In the genomic region with DNA sequence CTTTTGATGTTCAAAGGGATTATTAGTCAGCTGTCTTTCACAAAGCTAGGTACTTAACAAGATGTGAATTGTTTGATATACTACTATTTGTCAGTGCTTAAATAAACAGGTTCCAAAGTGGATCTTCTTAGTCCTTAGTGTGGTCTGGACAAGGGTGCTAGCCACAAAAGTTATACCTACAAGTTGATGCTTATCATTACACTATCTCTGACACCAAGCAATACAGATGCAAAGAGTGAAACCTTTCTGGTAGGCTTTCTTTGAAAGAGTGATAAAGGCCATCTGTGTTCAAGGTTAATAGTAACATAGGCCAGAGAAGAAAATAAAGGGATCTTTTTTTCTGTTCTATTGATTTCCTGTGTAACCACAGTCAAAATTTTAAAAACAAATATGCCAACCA, we compare ENCODE assay signal across 36 cellular contexts. TPM values are rescaled to one million over a fixed set of nuclear protein-coding genes. Genes with fewer than 3 reads are reported as not detected.
DNase-seq lines count a peak whose midpoint lies in the region; ATAC-seq and FAIRE-seq lines count a peak whose summit lies in the region.
"Had no signal": no experiment of that assay in that cellular context is flagged by ENCODE, and none has a peak within 500 bp of the region (broad histone marks: within the 10 kb centered on the region; RNA-seq: fewer than 3 reads in every experiment).

No MANE protein-coding gene starts in this region.

- CTCF ChIA-PET in naive thymus-derived CD4-positive, alpha-beta T cell (lab: Charles Lee): no interaction called here

- no peak for DNase-seq in activated CD4-positive, alpha-beta T cell treated with anti-CD3 and anti-CD28 coated beads, Interleukin-2, amount 10 ng/mL, durations not matched to agents 24 days and 14 days
- no peak for DNase-seq in activated CD4-positive, alpha-beta T cell treated with anti-CD3 and anti-CD28 coated beads for 1 hour
- DNase-seq in activated T-helper 1 cell treated with anti-CD3 and anti-CD28 coated beads, Interleukin-12 subunit alpha, Interleukin-12 subunit beta, Interleukin-2, Interleukin-4 antibody, amounts not matched to agents 30 ng/mL and 10 ng/mL and 1 ng/mL, durations not matched to agents 14 hours and 24 hours and 36 hours (ENCODE audit: low spot score): no peak
- DNase-seq in naive thymus-derived CD4-positive, alpha-beta T cell: no peak
- no peak for DNase-seq in AG20443 (ENCODE audit: low spot score)
- DNase-seq in inferior parietal cortex (ENCODE audit: extremely low spot score): no peak
- DNase-seq: activated CD4-positive, alpha-beta T cell treated with anti-CD3 and anti-CD28 coated beads for 4 hours; activated effector memory CD4-positive, alpha-beta T cell treated with Interleukin-2 at 50 U/mL for 16 hours; adrenal gland; AML-193; body of pancreas; CD4-positive, CD25-positive, alpha-beta regulatory T cell; cerebellar nuclear complex; dermis blood vessel endothelial cell; foreskin fibroblast; head of caudate nucleus; KG1; kidney; left ventricle myocardium superior; MG63; NCI-H1105 treated with DMSO at 0.1 percent for 48 hours; NCI-H1930; NCI-H2227 treated with DMSO at 0.1 percent for 48 hours; NCI-H748 treated with DMSO at 0.1 percent for 48 hours; Right ventricle myocardium superior; small intestine; stimulated activated naive CD4-positive, alpha-beta T cell treated with Interleukin-2 at 50 U/mL for 16 hours had no signal

- no peaks in the 10 kb centered on the region for H3K9me3 ChIP-seq in naive thymus-derived CD4-positive, alpha-beta T cell (ENCODE audit: control insufficient read depth in 2 of 3, low read length in 3 of 3)
- H3K9me3 ChIP-seq: A549, adrenal gland, body of pancreas, esophagus muscularis mucosa, MG63, thoracic aorta had no signal

- H3K4me3 Mint-ChIP-seq in activated CD4-positive, alpha-beta T cell treated with anti-CD3 and anti-CD28 coated beads, Interleukin-2, amount 10 ng/mL, durations not matched to agents 24 days and 14 days: no peak overlapping the region
- no peak overlapping the region for H3K4me3 Mint-ChIP-seq in activated T-helper 1 cell treated with anti-CD3 and anti-CD28 coated beads, Interleukin-12 subunit alpha, Interleukin-12 subunit beta, Interleukin-2, Interleukin-4 antibody, amounts not matched to agents 30 ng/mL and 10 ng/mL and 1 ng/mL, durations not matched to agents 14 hours and 24 hours and 36 hours
- peak overlapping the region in 1 of 10 donors; percentile 39 for H3K4me3 Mint-ChIP-seq in naive thymus-derived CD4-positive, alpha-beta T cell
- H3K4me3 Mint-ChIP-seq: CD4-positive, CD25-positive, alpha-beta regulatory T cell had no signal

- no peaks in the 10 kb centered on the region for H3K9me3 Mint-ChIP-seq in activated CD4-positive, alpha-beta T cell treated with anti-CD3 and anti-CD28 coated beads, Interleukin-2, amount 10 ng/mL, durations not matched to agents 24 days and 14 days
- H3K9me3 Mint-ChIP-seq in activated T-helper 1 cell treated with anti-CD3 and anti-CD28 coated beads, Interleukin-12 subunit alpha, Interleukin-12 subunit beta, Interleukin-2, Interleukin-4 antibody, amounts not matched to agents 30 ng/mL and 10 ng/mL and 1 ng/mL, durations not matched to agents 14 hours and 24 hours and 36 hours: no peaks in the 10 kb centered on the region
- H3K9me3 Mint-ChIP-seq in naive thymus-derived CD4-positive, alpha-beta T cell: peaks cover 0 to 2% (median 0%) of the 10 kb centered on the region in 11 donors
- H3K9me3 Mint-ChIP-seq: CD4-positive, CD25-positive, alpha-beta regulatory T cell had no signal

- H3K27me3 Mint-ChIP-seq in activated CD4-positive, alpha-beta T cell treated with anti-CD3 and anti-CD28 coated beads, Interleukin-2, amount 10 ng/mL, durations not matched to agents 24 days and 14 days: no peaks in the 10 kb centered on the region
- H3K27me3 Mint-ChIP-seq in activated T-helper 1 cell treated with anti-CD3 and anti-CD28 coated beads, Interleukin-12 subunit alpha, Interleukin-12 subunit beta, Interleukin-2, Interleukin-4 antibody, amounts not matched to agents 30 ng/mL and 10 ng/mL and 1 ng/mL, durations not matched to agents 14 hours and 24 hours and 36 hours (ENCODE audit: insufficient read depth): no peaks in the 10 kb centered on the region
- H3K27me3 Mint-ChIP-seq in naive thymus-derived CD4-positive, alpha-beta T cell: no peaks in the 10 kb centered on the region
- H3K27me3 Mint-ChIP-seq: CD4-positive, CD25-positive, alpha-beta regulatory T cell had no signal

- peaks cover 31% of the 10 kb centered on the region for H3K4me1 Mint-ChIP-seq in activated CD4-positive, alpha-beta T cell treated with anti-CD3 and anti-CD28 coated beads, Interleukin-2, amount 10 ng/mL, durations not matched to agents 24 days and 14 days
- peaks cover 44% of the 10 kb centered on the region for H3K4me1 Mint-ChIP-seq in activated T-helper 1 cell treated with anti-CD3 and anti-CD28 coated beads, Interleukin-12 subunit alpha, Interleukin-12 subunit beta, Interleukin-2, Interleukin-4 antibody, amounts not matched to agents 30 ng/mL and 10 ng/mL and 1 ng/mL, durations not matched to agents 14 hours and 24 hours and 36 hours (ENCODE audit: low read depth)
- H3K4me1 Mint-ChIP-seq in naive thymus-derived CD4-positive, alpha-beta T cell: peaks cover 0 to 29% (median 0%) of the 10 kb centered on the region in 7 donors

- peak overlapping the region; percentile 14 for H3K27ac Mint-ChIP-seq in activated CD4-positive, alpha-beta T cell treated with anti-CD3 and anti-CD28 coated beads, Interleukin-2, amount 10 ng/mL, durations not matched to agents 24 days and 14 days
- H3K27ac Mint-ChIP-seq in activated T-helper 1 cell treated with anti-CD3 and anti-CD28 coated beads, Interleukin-12 subunit alpha, Interleukin-12 subunit beta, Interleukin-2, Interleukin-4 antibody, amounts not matched to agents 30 ng/mL and 10 ng/mL and 1 ng/mL, durations not matched to agents 14 hours and 24 hours and 36 hours: peak overlapping the region; percentile 26
- H3K27ac Mint-ChIP-seq in naive thymus-derived CD4-positive, alpha-beta T cell: peak overlapping the region in 1 of 9 donors; percentile 38
- H3K27ac Mint-ChIP-seq: CD4-positive, CD25-positive, alpha-beta regulatory T cell had no signal

- H3K27me3 ChIP-seq in naive thymus-derived CD4-positive, alpha-beta T cell (ENCODE audit: control insufficient read depth in 2 of 2, insufficient read depth in 2 of 2, low read length in 2 of 2): no peaks in the 10 kb centered on the region
- H3K27me3 ChIP-seq: adrenal gland, body of pancreas, esophagus muscularis mucosa, MG63 had no signal

- no peak overlapping the region for H3K4me3 ChIP-seq in naive thymus-derived CD4-positive, alpha-beta T cell (ENCODE audit: low read length)
- H3K4me3 ChIP-seq: A549, adrenal gland, body of pancreas, esophagus muscularis mucosa, MG63, thoracic aorta had no signal

- intact Hi-C loops in activated CD4-positive, alpha-beta T cell treated with anti-CD3 and anti-CD28 coated beads, Interleukin-2, amount 10 ng/mL, durations not matched to agents 24 days and 14 days (cut with micrococcal nuclease): loop anchor here (5.0 kb wide), 1 partner anchor 36 kb away; no protein-coding TSS in a partner anchor
- intact Hi-C loops in activated T-helper 1 cell treated with anti-CD3 and anti-CD28 coated beads, Interleukin-12 subunit alpha, Interleukin-12 subunit beta, Interleukin-2, Interleukin-4 antibody, amounts not matched to agents 30 ng/mL and 10 ng/mL and 1 ng/mL, durations not matched to agents 14 hours and 24 hours and 36 hours (cut with micrococcal nuclease): loop anchor here (1.0 to 5.0 kb wide), 4 partner anchors 20 to 371 kb away; no protein-coding TSS in a partner anchor
- intact Hi-C loops in naive thymus-derived CD4-positive, alpha-beta T cell (cut with micrococcal nuclease): no loop called here

- FAIRE-seq in G401.6 (lab: Jason Lieb, UNC): peak; percentile 54
- FAIRE-seq: A549, endometrium, H54, kidney had no signal

- H3K4me1 ChIP-seq in naive thymus-derived CD4-positive, alpha-beta T cell (ENCODE audit: control insufficient read depth in 2 of 2, insufficient read depth in 2 of 2, low read length in 2 of 2): peaks cover 0 to 14% of the 10 kb centered on the region in 2 donors
- H3K4me1 ChIP-seq: A549, adrenal gland, body of pancreas had no signal

- peaks cover 8% of the 10 kb centered on the region for H3K36me3 Mint-ChIP-seq in activated CD4-positive, alpha-beta T cell treated with anti-CD3 and anti-CD28 coated beads, Interleukin-2, amount 10 ng/mL, durations not matched to agents 24 days and 14 days (ENCODE audit: low read depth)
- H3K36me3 Mint-ChIP-seq in activated T-helper 1 cell treated with anti-CD3 and anti-CD28 coated beads, Interleukin-12 subunit alpha, Interleukin-12 subunit beta, Interleukin-2, Interleukin-4 antibody, amounts not matched to agents 30 ng/mL and 10 ng/mL and 1 ng/mL, durations not matched to agents 14 hours and 24 hours and 36 hours (ENCODE audit: low read depth): peaks cover 4% of the 10 kb centered on the region
- peaks cover 0 to 10% (median 0%) of the 10 kb centered on the region in 5 donors for H3K36me3 Mint-ChIP-seq in naive thymus-derived CD4-positive, alpha-beta T cell
- H3K36me3 Mint-ChIP-seq: CD4-positive, CD25-positive, alpha-beta regulatory T cell had no signal

- no peaks in the 10 kb centered on the region for H3K36me3 ChIP-seq in naive thymus-derived CD4-positive, alpha-beta T cell (ENCODE audit: control insufficient read depth in 2 of 3, insufficient read depth in 3 of 3, low read length in 3 of 3)
- H3K36me3 ChIP-seq: adrenal gland, esophagus muscularis mucosa, MG63, thoracic aorta had no signal

- peak; percentile 31 for ATAC-seq in naive thymus-derived CD4-positive, alpha-beta T cell
- no peak for ATAC-seq in GM18873 (IDR thresholded peaks at IDR 0.05; ENCODE audit: low FRiP score, unreplicated experiment)
- ATAC-seq: A549, body of pancreas, left ventricle myocardium superior, Panc1 had no signal

- no peak overlapping the region for H3K27ac ChIP-seq in naive thymus-derived CD4-positive, alpha-beta T cell (ENCODE audit: low read depth, low read length)
- H3K27ac ChIP-seq: A549, adrenal gland, body of pancreas, esophagus muscularis mucosa, HL-60, thoracic aorta had no signal

- POLR2A ChIA-PET in naive thymus-derived CD4-positive, alpha-beta T cell (lab: Charles Lee): no interaction called here

RNA-seq across cellular contexts. Expression of a gene that starts 12.2 kb away (rescaled TPM):
- total RNA-seq in activated CD4-positive, alpha-beta T cell treated with anti-CD3 and anti-CD28 coated beads, Interleukin-2, amount 10 ng/mL, durations not matched to agents 24 days and 14 days: 539 and 547 TPM in 2 replicates
- total RNA-seq in activated T-helper 1 cell treated with anti-CD3 and anti-CD28 coated beads, Interleukin-12 subunit alpha, Interleukin-12 subunit beta, Interleukin-2, Interleukin-4 antibody, amounts not matched to agents 30 ng/mL and 10 ng/mL and 1 ng/mL, durations not matched to agents 14 hours and 24 hours and 36 hours: 455 and 472 TPM in 2 replicates
- 100 to 1,000 TPM in 1 of 5 experiments, 10 to 100 TPM in 4; 48.1 to 144 (median 71.3) TPM for total RNA-seq in naive thymus-derived CD4-positive, alpha-beta T cell
- 10 to 100 TPM; 60.4 to 68.5 TPM for polyA plus RNA-seq in naive thymus-derived CD4-positive, alpha-beta T cell

Comparison
In these comparisons a context has a peak if more than half of its experiments do, and no peak if none do; other contexts are left out.
1. intact Hi-C loops: an anchor here in activated CD4-positive, alpha-beta T cell treated with anti-CD3 and anti-CD28 coated beads, Interleukin-2, amount 10 ng/mL, durations not matched to agents 24 days and 14 days (5.0 kb wide) and activated T-helper 1 cell treated with anti-CD3 and anti-CD28 coated beads, Interleukin-12 subunit alpha, Interleukin-12 subunit beta, Interleukin-2, Interleukin-4 antibody, amounts not matched to agents 30 ng/mL and 10 ng/mL and 1 ng/mL, durations not matched to agents 14 hours and 24 hours and 36 hours (1.0 to 5.0 kb wide); none called in naive thymus-derived CD4-positive, alpha-beta T cell.